29 cellular contexts compared by ENCODE assay signal in genomic region chr10:117266400-117266799, GRCh38. TPM values are rescaled to one million over a fixed set of nuclear protein-coding genes. Genes with fewer than 3 reads are reported as not detected.
"Had no signal": no experiment of that assay in that cellular context is flagged by ENCODE, and none has a peak within 500 bp of the region (broad histone marks: within the 10 kb centered on the region; RNA-seq: fewer than 3 reads in every experiment).

No MANE protein-coding gene starts in this region.

- H3K27ac ChIP-seq: brain microvascular endothelial cell, WERI-Rb-1 had no signal

- DNase-seq: activated B cell treated with CpG ODN at 0.5 μM for 24 hours; activated CD4-positive, alpha-beta T cell treated with anti-CD3 and anti-CD28 coated beads for 48 hours; activated CD4-positive, alpha-beta T cell treated with anti-CD3 and anti-CD28 coated beads, Interleukin-2, amount 50 U/mL, for 1 hour; activated CD4-positive, alpha-beta T cell treated with anti-CD3 and anti-CD28 coated beads, Interleukin-2, amount 50 U/mL, for 48 hours; activated CD8-positive, alpha-beta memory T cell treated with anti-CD3 and anti-CD28 coated beads for 24 hours; activated CD8-positive, alpha-beta T cell treated with anti-CD3 and anti-CD28 coated beads for 36 hours; activated effector memory CD4-positive, alpha-beta T cell treated with Interleukin-2 at 50 U/mL for 16 hours; activated gamma-delta T cell treated with Interleukin-2 at 50 U/mL for 16 hours; activated naive CD4-positive, alpha-beta T cell treated with anti-CD3 and anti-CD28 coated beads, Interleukin-2, amount 50 U/mL, for 16 hours; activated naive CD4-positive, alpha-beta T cell treated with Interleukin-2 at 50 U/mL for 16 hours; activated T-cell treated with anti-CD3 and anti-CD28 coated beads, Interleukin-2, amount 50 U/mL, for 4 hours; amniotic stem cell; anterior cingulate cortex; brain microvascular endothelial cell; cortex of kidney; dermis blood vessel endothelial cell; effector CD4-positive, alpha-beta T cell; effector memory CD8-positive, alpha-beta T cell; foreskin fibroblast; head of caudate nucleus; hippocampal formation; T-helper 17 cell; T1000; WERI-Rb-1 had no signal

- H3K36me3 ChIP-seq: brain microvascular endothelial cell, WERI-Rb-1 had no signal

- ATAC-seq: activated CD4-positive, CD25-positive, alpha-beta regulatory T cell treated with anti-CD3 and anti-CD28 coated beads, Interleukin-2, amount 50 U/mL, for 24 hours; activated CD8-positive, alpha-beta T cell treated with anti-CD3 and anti-CD28 coated beads for 36 hours; activated T-cell treated with anti-CD3 and anti-CD28 coated beads, Interleukin-2, amount 50 U/mL, for 4 hours; activated T-helper 17 cell treated with anti-CD3 and anti-CD28 coated beads, Interleukin-2, amount 50 U/mL, for 72 hours; effector memory CD8-positive, alpha-beta T cell; T-helper 17 cell had no signal

- H3K27me3 ChIP-seq: brain microvascular endothelial cell had no signal

RNA-seq across cellular contexts. Expression of gene SLC18A2, which starts 25.5 kb away (rescaled TPM):
- total RNA-seq: activated B cell treated with CpG ODN at 0.5 μM for 24 hours, astrocyte, bronchial epithelial cell, chondrocyte, dermis blood vessel endothelial cell had no signal
